7 cellular contexts compared by ENCODE assay signal in the genomic region with DNA sequence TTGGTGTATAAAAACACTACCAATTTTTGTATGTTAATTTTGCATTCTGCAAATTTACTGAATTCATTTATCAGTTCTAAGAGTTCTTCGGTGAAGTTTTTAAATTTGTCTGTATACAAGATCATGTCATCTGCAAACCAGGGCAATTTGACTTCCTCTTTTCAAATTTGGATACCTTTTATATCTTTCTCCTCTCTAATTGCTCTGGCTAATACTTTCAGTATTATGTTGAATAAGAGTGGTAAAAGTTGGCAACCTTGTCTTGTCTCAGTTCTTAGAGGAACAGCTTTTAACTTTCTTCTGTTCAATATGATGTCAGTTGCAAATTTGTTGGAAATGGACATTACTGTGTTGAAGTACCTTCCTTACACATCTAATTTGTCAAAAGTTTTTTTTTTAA.
DNase-seq lines count a peak whose midpoint lies in the region; ATAC-seq, FAIRE-seq and TF ChIP-seq lines count a peak whose summit lies in the region.
"Not testable (repeated sequence)": the region's sequence is repeated elsewhere in the genome, so short reads cannot be mapped to it uniquely, and the experiment has no call there.

No MANE protein-coding gene starts in this region.

- DNase-seq in GM12892 (ENCODE audit: insufficient read length): not testable (repeated sequence)

- TF ChIP-seq POLR2A in GM12892 (IDR thresholded peaks at IDR 0.05; ENCODE audit: low read depth, low read length): not testable (repeated sequence)

- peak; percentile 36 for ATAC-seq in GM18520 (IDR thresholded peaks at IDR 0.05; ENCODE audit: unreplicated experiment)
- ATAC-seq in GM19025 (IDR thresholded peaks at IDR 0.05; ENCODE audit: low read depth, unreplicated experiment): peak; percentile 26
- peak; percentile 56 for ATAC-seq in GM21515 (IDR thresholded peaks at IDR 0.05; ENCODE audit: unreplicated experiment)
- peak; percentile 52 for ATAC-seq in HG02588 (IDR thresholded peaks at IDR 0.05; ENCODE audit: unreplicated experiment)
- ATAC-seq in HG03066 (IDR thresholded peaks at IDR 0.05; ENCODE audit: low read depth, unreplicated experiment): peak; percentile 43
- peak; percentile 63 for ATAC-seq in HG03469 (IDR thresholded peaks at IDR 0.05; ENCODE audit: unreplicated experiment)

- FAIRE-seq in GM12892 (lab: Jason Lieb, UNC): peak; percentile 54
